21 cellular contexts compared by ENCODE assay signal in the genomic region with DNA sequence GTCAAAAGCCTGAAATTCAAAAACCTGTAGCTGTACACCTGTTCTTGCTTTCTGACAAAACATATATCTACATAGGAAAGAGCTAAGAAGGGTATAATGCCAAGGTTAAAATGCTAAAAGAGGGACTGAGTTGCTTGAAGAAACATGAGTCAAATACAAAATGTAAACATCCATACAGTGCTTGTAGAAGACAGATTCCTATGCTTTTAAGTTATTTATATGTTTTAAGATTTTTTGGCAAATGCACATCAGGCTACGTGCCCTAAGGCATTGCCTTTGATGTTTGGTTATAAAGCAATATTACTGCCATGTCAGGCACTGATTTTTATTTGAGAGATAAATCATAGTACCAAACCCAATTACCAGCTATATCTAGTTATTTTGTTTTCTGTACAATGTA.
A peak's percentile ranks its signal among the peaks of the same experiment; 100 is the strongest.
DNase-seq lines count a peak whose midpoint lies in the region; ATAC-seq and TF ChIP-seq lines count a peak whose summit lies in the region.
"Had no signal": no experiment of that assay in that cellular context is flagged by ENCODE, and none has a peak within 500 bp of the region (broad histone marks: within the 10 kb centered on the region; RNA-seq: fewer than 3 reads in every experiment).

No MANE protein-coding gene starts in this region.

- dilution Hi-C loops in IMR-90 (cut with HindIII; ENCODE audit: low sequenced_read_pairs, unreplicated experiment): no loop called here

- no peak overlapping the region for H3K18ac ChIP-seq in IMR-90 (ENCODE audit: low read depth, low read length)

- no peak overlapping the region for H2BK120ac ChIP-seq in IMR-90 (ENCODE audit: low read depth, low read length)

- no peak overlapping the region for H3K4me2 ChIP-seq in IMR-90 (ENCODE audit: low read depth, low read length)
- H3K4me2 ChIP-seq in PC-3 (ENCODE audit: low read length): no peak overlapping the region
- H3K4me2 ChIP-seq in neural progenitor cell: no peak overlapping the region
- H3K4me2 ChIP-seq: A549; BLaER1 treated with 17β-estradiol and CSF1 and Interleukin-3, amounts not matched to agents 10 nM and 100 nM had no signal

- BruUV-seq in IMR-90 (replicated peaks; lab: Mats Ljungman, UMichigan) (no TSS peak), PC-3 (replicated peaks; lab: Mats Ljungman, UMichigan) (no TSS peak)

- POLR2A ChIA-PET in IMR-90 (lab: Charles Lee; ENCODE audit: unreplicated experiment): no interaction called here
- POLR2A ChIA-PET in PC-3 (lab: Charles Lee; ENCODE audit: unreplicated experiment): no interaction called here

- H3K4ac ChIP-seq in IMR-90 (ENCODE audit: low read depth, low read length): no peak overlapping the region

- WGBS in IMR-90 (ENCODE audit: extremely low coverage in 2 of 2, insufficient read length in 1 of 2), 2 experiments: no CpG with 5 or more reads among the region's 1 CpG

- no peak overlapping the region for H4K8ac ChIP-seq in IMR-90 (ENCODE audit: low read depth in 2 of 2, low read length in 2 of 2)

- in situ Hi-C loops in IMR-90 (cut with MboI; ENCODE audit: low sequenced_read_pairs): no loop called here

- H3K27me3 Mint-ChIP-seq in neural progenitor cell (ENCODE audit: insufficient read depth, low read depth): no peaks in the 10 kb centered on the region
- no peaks in the 10 kb centered on the region for H3K27me3 Mint-ChIP-seq in natural killer cell treated with Interleukin-12 subunit alpha and Interleukin-12 subunit beta and Interleukin-15 and Interleukin-18, amount 100 ng/mL, for 72 hours
- H3K27me3 Mint-ChIP-seq: CD4-positive, alpha-beta T cell had no signal

- peak overlapping the region; percentile 50 for H2BK5ac ChIP-seq in IMR-90 (ENCODE audit: low read depth, low read length, poor library complexity, severe bottlenecking)

- peak overlapping the region; percentile 57 for H3K27ac Mint-ChIP-seq in neural progenitor cell
- no peak overlapping the region for H3K27ac Mint-ChIP-seq in natural killer cell treated with Interleukin-12 subunit alpha and Interleukin-12 subunit beta and Interleukin-15 and Interleukin-18, amount 100 ng/mL, for 72 hours
- H3K27ac Mint-ChIP-seq: CD14-positive monocyte; CD4-positive, alpha-beta T cell; HFFc6 had no signal

- no peak overlapping the region for H3K4me3 Mint-ChIP-seq in neural progenitor cell
- no peak overlapping the region for H3K4me3 Mint-ChIP-seq in natural killer cell treated with Interleukin-12 subunit alpha and Interleukin-12 subunit beta and Interleukin-15 and Interleukin-18, amount 100 ng/mL, for 72 hours
- H3K4me3 Mint-ChIP-seq: CD14-positive monocyte; CD4-positive, alpha-beta T cell; HFFc6 had no signal

- H3K36me3 ChIP-seq in IMR-90 (ENCODE audit: control insufficient read depth, insufficient read depth, low read length): no peaks in the 10 kb centered on the region
- H3K36me3 ChIP-seq in PC-3 (ENCODE audit: low read depth, low read length): no peaks in the 10 kb centered on the region
- no peaks in the 10 kb centered on the region for H3K36me3 ChIP-seq in neural progenitor cell
- no peaks in the 10 kb centered on the region for H3K36me3 ChIP-seq in colonic mucosa
- H3K36me3 ChIP-seq: BE2C; BLaER1 treated with 17β-estradiol and CSF1 and Interleukin-3, amounts not matched to agents 10 nM and 100 nM; HAP-1 had no signal

- H2AFZ ChIP-seq in IMR-90 (replicated peaks; ENCODE audit: low read length, poor library complexity) (no peak overlapping the region), PC-3 (ENCODE audit: low read length) (no peak overlapping the region), neural progenitor cell (replicated peaks) (no peak overlapping the region)

- ATAC-seq in IMR-90 (ENCODE audit: low read depth) (peak; percentile 61), PC-3 (peak; percentile 55)
- ATAC-seq in activated CD4-positive, CD25-positive, alpha-beta regulatory T cell treated with anti-CD3 and anti-CD28 coated beads, Interleukin-2, amount 50 U/mL, for 24 hours: no peak
- no peak for ATAC-seq in natural killer cell treated with Interleukin-12 subunit alpha and Interleukin-12 subunit beta and Interleukin-15 and Interleukin-18, amount 100 ng/mL, for 72 hours
- ATAC-seq: A549 had no signal

- H4K91ac ChIP-seq in IMR-90 (ENCODE audit: insufficient read depth, low read depth, low read length): no peak overlapping the region

- TF ChIP-seq CTCF in IMR-90 (conservative IDR thresholded peaks at IDR 0.05; ENCODE audit: low read depth, low read length) (no peak), PC-3 (conservative IDR thresholded peaks at IDR 0.05; ENCODE audit: low read depth, low read length) (no peak), neural progenitor cell (IDR thresholded peaks at IDR 0.05) (no peak), colonic mucosa (IDR thresholded peaks at IDR 0.05) (no peak)

- H2BK15ac ChIP-seq in IMR-90 (ENCODE audit: low read depth, low read length): no peak overlapping the region

- no peaks in the 10 kb centered on the region for H3K36me3 Mint-ChIP-seq in neural progenitor cell
- H3K36me3 Mint-ChIP-seq in natural killer cell treated with Interleukin-12 subunit alpha and Interleukin-12 subunit beta and Interleukin-15 and Interleukin-18, amount 100 ng/mL, for 72 hours: no peaks in the 10 kb centered on the region
- H3K36me3 Mint-ChIP-seq: CD14-positive monocyte had no signal

- H3K9me3 Mint-ChIP-seq in neural progenitor cell: no peaks in the 10 kb centered on the region
- H3K9me3 Mint-ChIP-seq in natural killer cell treated with Interleukin-12 subunit alpha and Interleukin-12 subunit beta and Interleukin-15 and Interleukin-18, amount 100 ng/mL, for 72 hours: peaks cover 8% of the 10 kb centered on the region
- H3K9me3 Mint-ChIP-seq: CD4-positive, alpha-beta T cell had no signal

- no peak overlapping the region for H4K5ac ChIP-seq in IMR-90 (ENCODE audit: low read depth, low read length)

- H3K4me1 ChIP-seq in IMR-90 (ENCODE audit: control insufficient read depth, insufficient read depth, low read length) (peaks cover 5% of the 10 kb centered on the region; the same call in 1 of the 2 replicates), PC-3 (ENCODE audit: insufficient read depth, low read length) (peaks cover 37% of the 10 kb centered on the region), neural progenitor cell (peaks cover 26% of the 10 kb centered on the region), colonic mucosa (no peaks in the 10 kb centered on the region)
- H3K4me1 ChIP-seq: A549; BLaER1 treated with 17β-estradiol and CSF1 and Interleukin-3, amounts not matched to agents 10 nM and 100 nM; HAP-1 had no signal

- H2AK9ac ChIP-seq in IMR-90 (replicated peaks; ENCODE audit: low read depth, low read length, poor library complexity): no peak overlapping the region

- H3K9me3 ChIP-seq in IMR-90 (ENCODE audit: control insufficient read depth, insufficient read depth, low read length) (no peaks in the 10 kb centered on the region), PC-3 (ENCODE audit: low read length) (no peaks in the 10 kb centered on the region), neural progenitor cell (ENCODE audit: low read depth) (no peaks in the 10 kb centered on the region), colonic mucosa (no peaks in the 10 kb centered on the region)
- H3K9me3 ChIP-seq: A549; BE2C; BLaER1 treated with 17β-estradiol and CSF1 and Interleukin-3, amounts not matched to agents 10 nM and 100 nM; HAP-1 had no signal

- H3K27ac ChIP-seq in IMR-90 (ENCODE audit: insufficient read depth, low read length) (no peak overlapping the region), PC-3 (ENCODE audit: low read length) (no peak overlapping the region), neural progenitor cell (no peak overlapping the region), colonic mucosa (no peak overlapping the region)
- H3K27ac ChIP-seq: A549; BLaER1 treated with 17β-estradiol and CSF1 and Interleukin-3, amounts not matched to agents 10 nM and 100 nM had no signal

- H3K9ac ChIP-seq in IMR-90 (ENCODE audit: low read depth, low read length) (no peak overlapping the region), PC-3 (ENCODE audit: low read length) (no peak overlapping the region), neural progenitor cell (no peak overlapping the region), colonic mucosa (ENCODE audit: low read depth in 2 of 2, low read length in 2 of 2) (no peak overlapping the region)
- H3K9ac ChIP-seq: BLaER1 treated with 17β-estradiol and CSF1 and Interleukin-3, amounts not matched to agents 10 nM and 100 nM had no signal

- no peak for TF ChIP-seq RAD21 in IMR-90 (IDR thresholded peaks at IDR 0.05; ENCODE audit: low read length)

- H3K27me3 ChIP-seq in IMR-90 (ENCODE audit: control insufficient read depth, insufficient read depth, low read length) (no peaks in the 10 kb centered on the region), PC-3 (ENCODE audit: low read length) (no peaks in the 10 kb centered on the region), neural progenitor cell (no peaks in the 10 kb centered on the region), colonic mucosa (no peaks in the 10 kb centered on the region)
- H3K27me3 ChIP-seq: BE2C; BLaER1 treated with 17β-estradiol and CSF1 and Interleukin-3, amounts not matched to agents 10 nM and 100 nM had no signal

- DNase-seq in IMR-90: peak; percentile 30
- DNase-seq in PC-3: peak; percentile 55
- no peak for DNase-seq in neural progenitor cell (ENCODE audit: low spot score)
- DNase-seq in colonic mucosa: no peak
- no peak for DNase-seq in natural killer cell treated with Interleukin-12 subunit alpha and Interleukin-12 subunit beta and Interleukin-15 and Interleukin-18, amount 100 ng/mL, for 72 hours (ENCODE audit: low spot score)
- DNase-seq: 8988T; ACHN; AML-193; BE2C; Calu3; CD4-positive, alpha-beta T cell; COR-L47; DMS153; DND-41; GOT3; HFFc6 had no signal

- H3K4me3 ChIP-seq in IMR-90 (ENCODE audit: insufficient read depth, low read depth, low read length) (no peak overlapping the region), PC-3 (ENCODE audit: low read length) (no peak overlapping the region), neural progenitor cell (no peak overlapping the region), colonic mucosa (no peak overlapping the region)
- H3K4me3 ChIP-seq: A549; BLaER1 treated with 17β-estradiol and CSF1 and Interleukin-3, amounts not matched to agents 10 nM and 100 nM; HAP-1 had no signal

- peaks cover 42% of the 10 kb centered on the region for H3K4me1 Mint-ChIP-seq in neural progenitor cell
- no peaks in the 10 kb centered on the region for H3K4me1 Mint-ChIP-seq in natural killer cell treated with Interleukin-12 subunit alpha and Interleukin-12 subunit beta and Interleukin-15 and Interleukin-18, amount 100 ng/mL, for 72 hours (ENCODE audit: low read depth in 2 of 2)
- H3K4me1 Mint-ChIP-seq: CD14-positive monocyte had no signal

- H3K9me1 ChIP-seq in IMR-90 (ENCODE audit: insufficient read depth, low read length): no peaks in the 10 kb centered on the region

- no peaks in the 10 kb centered on the region for H3F3A ChIP-seq in PC-3 (ENCODE audit: low read length, unreplicated experiment)
- H3F3A ChIP-seq in neural progenitor cell (ENCODE audit: low read depth): peaks cover 16% of the 10 kb centered on the region

- H3K9me2 ChIP-seq in PC-3 (replicated peaks; ENCODE audit: low read length): no peaks in the 10 kb centered on the region

- H3K79me1 ChIP-seq in IMR-90 (ENCODE audit: low read depth in 1 of 2, low read length in 2 of 2): no peaks in the 10 kb centered on the region

- no peak overlapping the region for H3K56ac ChIP-seq in IMR-90 (ENCODE audit: extremely low read depth, insufficient read depth, low read length)

- CTCF ChIA-PET in IMR-90 (lab: Yijun Ruan, JAX) (interaction anchor here (0.6 kb wide), 2 partner anchors 58 to 347 kb away, joined by 3 to 5 read pairs; no protein-coding TSS in a partner anchor), PC-3 (lab: Charles Lee) (interaction anchor here (0.7 kb wide), 1 partner anchor 278 kb away, joined by 10 read pairs; no protein-coding TSS in a partner anchor)

- no peak overlapping the region for H2BK20ac ChIP-seq in IMR-90 (ENCODE audit: low read depth, low read length)

- H3K23ac ChIP-seq in IMR-90 (ENCODE audit: low read depth, low read length): no peak overlapping the region

- H3K79me2 ChIP-seq in PC-3 (ENCODE audit: low read length) (no peaks in the 10 kb centered on the region), neural progenitor cell (ENCODE audit: low read depth) (no peaks in the 10 kb centered on the region)

- no peak for TF ChIP-seq POLR2A in IMR-90 (IDR thresholded peaks at IDR 0.05; ENCODE audit: low read depth, low read length)

- no peak overlapping the region for H3K14ac ChIP-seq in IMR-90 (replicated peaks; ENCODE audit: low read depth, low read length)

- intact Hi-C loops in IMR-90 (cut with micrococcal nuclease) (no loop called here), PC-3 (cut with micrococcal nuclease) (loop anchor here (10.0 kb wide), 1 partner anchor 391 kb away; a partner anchor contains a TSS), colonic mucosa (cut with DNase I) (no loop called here)

- no peak overlapping the region for H2AK5ac ChIP-seq in IMR-90 (ENCODE audit: low read depth, low read length)

- H4K20me1 ChIP-seq in IMR-90 (ENCODE audit: insufficient read depth, low read length) (no peaks in the 10 kb centered on the region), PC-3 (ENCODE audit: low read length) (no peaks in the 10 kb centered on the region), neural progenitor cell (ENCODE audit: low read depth) (no peaks in the 10 kb centered on the region)
- H4K20me1 ChIP-seq: BLaER1 treated with 17β-estradiol and CSF1 and Interleukin-3, amounts not matched to agents 10 nM and 100 nM had no signal

Comparison
In these comparisons a context has a peak if more than half of its experiments do, and no peak if none do; other contexts are left out.
1. ATAC-seq: peak in IMR-90 (single experiment) and PC-3 (single experiment); none in activated CD4-positive, CD25-positive, alpha-beta regulatory T cell treated with anti-CD3 and anti-CD28 coated beads, Interleukin-2, amount 50 U/mL, for 24 hours (0 of 2) and natural killer cell treated with Interleukin-12 subunit alpha and Interleukin-12 subunit beta and Interleukin-15 and Interleukin-18, amount 100 ng/mL, for 72 hours (0 of 2).
2. DNase-seq: peak in IMR-90 (single experiment) and PC-3 (single experiment); none in neural progenitor cell (single experiment), colonic mucosa (single experiment) and natural killer cell treated with Interleukin-12 subunit alpha and Interleukin-12 subunit beta and Interleukin-15 and Interleukin-18, amount 100 ng/mL, for 72 hours (single experiment).